ENCODE assay signal across 1 cellular context in the genomic region with DNA sequence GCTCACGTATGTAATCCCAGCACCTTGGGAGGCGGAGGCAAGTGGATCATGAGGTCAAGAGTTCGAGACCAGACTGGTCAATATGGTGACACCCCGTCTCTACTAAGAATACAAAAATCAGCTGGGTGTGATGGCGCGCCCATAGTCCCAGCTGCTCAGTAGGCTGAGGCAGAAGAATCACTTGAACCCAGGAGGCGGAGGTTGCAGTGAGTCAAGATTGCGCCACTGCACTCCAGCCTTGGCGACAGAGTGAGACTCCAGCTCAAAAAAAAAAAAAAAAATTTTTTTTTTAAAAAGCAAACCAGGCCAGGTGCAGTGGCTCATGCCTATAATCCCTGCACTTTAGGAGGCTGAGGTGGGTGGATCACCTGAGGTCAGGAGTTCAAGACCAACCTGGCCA.
TF ChIP-seq lines count a peak whose summit lies in the region.

No MANE protein-coding gene starts in this region.

TF ChIP-seq in HEK293, 187 proteins besides CTCF, POLR2A, EP300 and RAD21:
- TF ChIP-seq, protein P1, sequence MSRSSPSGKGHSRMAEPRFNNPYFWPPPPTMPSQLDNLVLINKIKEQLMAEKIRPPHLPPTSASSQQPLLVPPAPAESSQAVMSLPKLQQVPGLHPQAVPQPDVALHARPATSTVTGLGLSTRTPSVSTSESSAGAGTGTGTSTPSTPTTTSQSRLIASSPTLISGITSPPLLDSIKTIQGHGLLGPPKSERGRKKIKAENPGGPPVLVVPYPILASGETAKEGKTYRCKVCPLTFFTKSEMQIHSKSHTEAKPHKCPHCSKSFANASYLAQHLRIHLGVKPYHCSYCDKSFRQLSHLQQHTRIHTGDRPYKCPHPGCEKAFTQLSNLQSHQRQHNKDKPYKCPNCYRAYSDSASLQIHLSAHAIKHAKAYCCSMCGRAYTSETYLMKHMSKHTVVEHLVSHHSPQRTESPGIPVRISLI (tag by site-specific recombination; IDR thresholded peaks at IDR 0.05) = 0 out of 2 replicates have a peak, but pooled peaks have one; percentile 36
